ENCODE assay signal across 8 cellular contexts in the genomic region with DNA sequence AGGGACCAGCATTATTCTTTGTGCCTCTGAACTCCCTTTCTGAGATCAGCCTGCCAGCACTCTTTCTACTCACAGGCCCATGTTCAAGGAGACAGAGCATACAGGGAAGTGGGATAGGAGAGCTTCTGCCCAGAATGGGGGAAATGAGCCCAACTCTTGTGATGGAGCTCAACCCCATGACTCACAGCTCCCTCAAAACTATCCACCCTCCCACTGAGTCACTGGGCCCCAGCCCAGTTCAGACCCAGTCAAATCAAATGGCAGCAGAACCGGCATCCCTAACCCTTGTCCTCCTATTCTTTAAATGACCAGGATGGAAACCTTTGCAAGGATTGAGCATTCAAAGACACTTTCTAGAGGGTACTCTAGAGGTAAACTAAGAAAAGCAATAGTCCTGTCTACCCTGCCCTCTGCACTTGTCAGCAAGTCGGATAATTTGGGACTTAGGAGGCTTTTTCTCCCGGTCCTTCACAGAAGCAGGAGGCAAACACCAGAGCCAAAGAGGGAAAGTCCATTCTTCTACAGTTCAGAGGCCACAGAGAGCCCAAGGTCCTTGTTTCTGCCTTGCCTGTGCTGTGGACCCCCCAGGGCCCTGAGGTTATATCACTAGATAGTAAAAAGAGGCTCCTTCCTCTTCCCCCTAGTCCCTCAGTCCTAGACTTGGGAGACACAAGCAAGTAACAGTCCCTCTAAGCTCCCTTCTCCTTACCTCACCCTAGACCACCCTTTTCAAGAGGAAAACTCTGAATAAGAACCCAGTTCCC. TPM values are rescaled to one million over a fixed set of nuclear protein-coding genes. Genes with fewer than 3 reads are reported as not detected.
A peak's percentile ranks its signal among the peaks of the same experiment; 100 is the strongest.
DNase-seq lines count a peak whose midpoint lies in the region; ATAC-seq lines count a peak whose summit lies in the region.

No MANE protein-coding gene starts in this region.

- H3K9me3 ChIP-seq in iPS-20b (ENCODE audit: insufficient read depth, low read depth, low read length) = no peaks in the 10 kb centered on the region

- no peaks in the 10 kb centered on the region for H3K36me3 Mint-ChIP-seq in activated naive CD8-positive, alpha-beta T cell treated with anti-CD3 and anti-CD28 coated beads for 36 hours
- peaks cover 32% of the 10 kb centered on the region for H3K36me3 Mint-ChIP-seq in stimulated activated effector memory CD8-positive, alpha-beta T cell treated with anti-CD3 and anti-CD28 coated beads, Interleukin-12 subunit alpha, Interleukin-12 subunit beta, amount 100 ng/mL, for 72 hours

- peak overlapping the region; percentile 5; the same call in 1 of the 2 replicates for H3K4me3 ChIP-seq in iPS-20b (ENCODE audit: low read length)

- H3K4me3 Mint-ChIP-seq in activated naive CD8-positive, alpha-beta T cell treated with anti-CD3 and anti-CD28 coated beads for 36 hours = peak overlapping the region; percentile 65
- H3K4me3 Mint-ChIP-seq in stimulated activated effector memory CD8-positive, alpha-beta T cell treated with anti-CD3 and anti-CD28 coated beads, Interleukin-12 subunit alpha, Interleukin-12 subunit beta, amount 100 ng/mL, for 72 hours = peak overlapping the region; percentile 78

- peak; percentile 3 for DNase-seq in SIG-M5 treated with dmso at 0.1 percent for 504 hours (lab: John Stamatoyannopoulos, UW; ENCODE audit: unreplicated experiment)
- no peak for DNase-seq in SIG-M5 (lab: John Stamatoyannopoulos, UW)
- DNase-seq in activated naive CD8-positive, alpha-beta T cell treated with anti-CD3 and anti-CD28 coated beads for 36 hours = no peak
- DNase-seq in stimulated activated effector memory CD8-positive, alpha-beta T cell treated with anti-CD3 and anti-CD28 coated beads, Interleukin-12 subunit alpha, Interleukin-12 subunit beta, amount 100 ng/mL, for 72 hours (ENCODE audit: low spot score in 2 of 2) = no peak
- no peak for DNase-seq in NCI-H2227 treated with DMSO at 0.1 percent for 48 hours (lab: John Stamatoyannopoulos, UW)
- DNase-seq in inferior parietal cortex (ENCODE audit: extremely low spot score) = no peak
- no peak for DNase-seq in Kasumi-1 (lab: John Stamatoyannopoulos, UW)

- no peak overlapping the region for H3K27ac ChIP-seq in iPS-20b (ENCODE audit: low read length)

- no peaks in the 10 kb centered on the region for H3K36me3 ChIP-seq in iPS-20b (ENCODE audit: insufficient read depth, low read depth, low read length)

- H3K27ac Mint-ChIP-seq in activated naive CD8-positive, alpha-beta T cell treated with anti-CD3 and anti-CD28 coated beads for 36 hours = peak overlapping the region; percentile 67
- peak overlapping the region; percentile 95 for H3K27ac Mint-ChIP-seq in stimulated activated effector memory CD8-positive, alpha-beta T cell treated with anti-CD3 and anti-CD28 coated beads, Interleukin-12 subunit alpha, Interleukin-12 subunit beta, amount 100 ng/mL, for 72 hours

- H3K27me3 ChIP-seq in iPS-20b (ENCODE audit: insufficient read depth, low read length) = no peaks in the 10 kb centered on the region

- peaks cover 21% of the 10 kb centered on the region for H3K4me1 ChIP-seq in iPS-20b (ENCODE audit: insufficient read depth, low read length)

- ATAC-seq in stimulated activated effector memory CD8-positive, alpha-beta T cell treated with anti-CD3 and anti-CD28 coated beads, Interleukin-12 subunit alpha, Interleukin-12 subunit beta, amount 100 ng/mL, for 72 hours = no peak

- no peaks in the 10 kb centered on the region for H3K27me3 Mint-ChIP-seq in activated naive CD8-positive, alpha-beta T cell treated with anti-CD3 and anti-CD28 coated beads for 36 hours

- H3K9me3 Mint-ChIP-seq in activated naive CD8-positive, alpha-beta T cell treated with anti-CD3 and anti-CD28 coated beads for 36 hours = peaks cover 2% of the 10 kb centered on the region
- H3K9me3 Mint-ChIP-seq in stimulated activated effector memory CD8-positive, alpha-beta T cell treated with anti-CD3 and anti-CD28 coated beads, Interleukin-12 subunit alpha, Interleukin-12 subunit beta, amount 100 ng/mL, for 72 hours = no peaks in the 10 kb centered on the region

- no peak overlapping the region for H3K9ac ChIP-seq in iPS-20b (ENCODE audit: low read depth, low read length)

- H3K4me1 Mint-ChIP-seq in activated naive CD8-positive, alpha-beta T cell treated with anti-CD3 and anti-CD28 coated beads for 36 hours = peaks cover 43% of the 10 kb centered on the region
- peaks cover 75% of the 10 kb centered on the region for H3K4me1 Mint-ChIP-seq in stimulated activated effector memory CD8-positive, alpha-beta T cell treated with anti-CD3 and anti-CD28 coated beads, Interleukin-12 subunit alpha, Interleukin-12 subunit beta, amount 100 ng/mL, for 72 hours

RNA-seq across cellular contexts. Expression of gene ATOSB, which starts 3.2 kb away (rescaled TPM):
- total RNA-seq in activated naive CD8-positive, alpha-beta T cell treated with anti-CD3 and anti-CD28 coated beads for 36 hours = 1 to 10 TPM; 3.8 to 4.1 TPM

RNA-seq across cellular contexts. Expression of gene STOML2, which starts 9.5 kb away (rescaled TPM):
- total RNA-seq in activated naive CD8-positive, alpha-beta T cell treated with anti-CD3 and anti-CD28 coated beads for 36 hours = 100 to 1,000 TPM; 260 to 271 TPM

RNA-seq across cellular contexts. Expression of gene PIGO, which starts 16.0 kb away (rescaled TPM):
- 10 to 100 TPM; 24.3 to 25.4 TPM for total RNA-seq in activated naive CD8-positive, alpha-beta T cell treated with anti-CD3 and anti-CD28 coated beads for 36 hours

RNA-seq across cellular contexts. Expression of gene FANCG, which starts 32.7 kb away (rescaled TPM):
- 100 to 1,000 TPM in 1 of 2 experiments, 10 to 100 TPM in 1; 92.8 to 113 TPM for total RNA-seq in activated naive CD8-positive, alpha-beta T cell treated with anti-CD3 and anti-CD28 coated beads for 36 hours

RNA-seq across cellular contexts. Expression of gene VCP, which starts 40.0 kb away (rescaled TPM):
- total RNA-seq in activated naive CD8-positive, alpha-beta T cell treated with anti-CD3 and anti-CD28 coated beads for 36 hours = 100 to 1,000 TPM; 264 to 289 TPM
